In genomic region chr2:238171072-238171431, GRCh38 we compare ENCODE assay signal across 9 cellular contexts. TPM values are rescaled to one million over a fixed set of nuclear protein-coding genes. Genes with fewer than 3 reads are reported as not detected.
A peak's percentile ranks its signal among the peaks of the same experiment; 100 is the strongest.
DNase-seq lines count a peak whose midpoint lies in the region; ATAC-seq, FAIRE-seq and TF ChIP-seq lines count a peak whose summit lies in the region.
"Not testable (repeated sequence)": the region's sequence is repeated elsewhere in the genome, so short reads cannot be mapped to it uniquely, and the experiment has no call there.
"Had no signal": no experiment of that assay in that cellular context is flagged by ENCODE, and none has a peak within 500 bp of the region (broad histone marks: within the 10 kb centered on the region; RNA-seq: fewer than 3 reads in every experiment).

No MANE protein-coding gene starts in this region.

- peak overlapping the region; percentile 100 for H2BK5ac ChIP-seq in IMR-90 (ENCODE audit: low read depth, low read length, poor library complexity, severe bottlenecking)

- not testable (repeated sequence) for H3K14ac ChIP-seq in IMR-90 (replicated peaks; ENCODE audit: low read depth, low read length)

- not testable (repeated sequence) for H2AK5ac ChIP-seq in IMR-90 (ENCODE audit: low read depth, low read length)

- POLR2A ChIA-PET in IMR-90 (lab: Charles Lee; ENCODE audit: unreplicated experiment) = not testable (repeated sequence)

- not testable (repeated sequence) for H3K27me3 Mint-ChIP-seq in astrocyte (ENCODE audit: low read depth, unreplicated experiment); natural killer cell treated with Interleukin-12 subunit alpha and Interleukin-12 subunit beta and Interleukin-15 and Interleukin-18, amount 100 ng/mL, for 72 hours

- H3K4me3 ChIP-seq in IMR-90 (ENCODE audit: insufficient read depth, low read depth, low read length); RWPE2 (ENCODE audit: severe bottlenecking); astrocyte (ENCODE audit: insufficient read depth, low read depth, low read length); esophagus muscularis mucosa; upper lobe of right lung: not testable (repeated sequence)

- not testable (repeated sequence) for H2BK15ac ChIP-seq in IMR-90 (ENCODE audit: low read depth, low read length)

- H3K4me1 Mint-ChIP-seq in astrocyte (ENCODE audit: low read depth, unreplicated experiment) = peaks cover 26% of the 10 kb centered on the region
- peaks cover 33 to 45% of the 10 kb centered on the region in 2 donors for H3K4me1 Mint-ChIP-seq in natural killer cell treated with Interleukin-12 subunit alpha and Interleukin-12 subunit beta and Interleukin-15 and Interleukin-18, amount 100 ng/mL, for 72 hours (ENCODE audit: low read depth in 2 of 2)
- not testable (repeated sequence) for H3K4me1 Mint-ChIP-seq in stimulated activated effector memory CD8-positive, alpha-beta T cell treated with anti-CD3 and anti-CD28 coated beads, Interleukin-12 subunit alpha, Interleukin-12 subunit beta, amount 100 ng/mL, for 72 hours

- H3K79me2 ChIP-seq in astrocyte (ENCODE audit: insufficient read depth, low read length) = not testable (repeated sequence)

- H2BK20ac ChIP-seq in IMR-90 (ENCODE audit: low read depth, low read length) = not testable (repeated sequence)

- peaks cover 14 to 57% of the 10 kb centered on the region in 2 experiments; a peak in 3 of 4 replicates for H3K79me1 ChIP-seq in IMR-90 (ENCODE audit: low read depth in 1 of 2, low read length in 2 of 2)

- H3K36me3 ChIP-seq in IMR-90 (ENCODE audit: control insufficient read depth, insufficient read depth, low read length) (peaks cover 47% of the 10 kb centered on the region), RWPE2 (ENCODE audit: low read depth) (peaks cover 49% of the 10 kb centered on the region), astrocyte (ENCODE audit: insufficient read depth, low read length) (peaks cover 28% of the 10 kb centered on the region), esophagus muscularis mucosa (peaks cover 16 to 88% (median 81%) of the 10 kb centered on the region in 4 donors), upper lobe of right lung (peaks cover 76% of the 10 kb centered on the region)

- WGBS in IMR-90 (ENCODE audit: extremely low coverage in 2 of 2, insufficient read length in 1 of 2), 2 experiments = no CpG with 5 or more reads among the region's 5 CpGs
- WGBS in esophagus muscularis mucosa = 87% methylated on average over 5 of the region's 5 CpGs

- CTCF ChIA-PET in IMR-90 (lab: Yijun Ruan, JAX) = not testable (repeated sequence)

- H3K9me3 Mint-ChIP-seq in astrocyte (ENCODE audit: unreplicated experiment); natural killer cell treated with Interleukin-12 subunit alpha and Interleukin-12 subunit beta and Interleukin-15 and Interleukin-18, amount 100 ng/mL, for 72 hours; stimulated activated effector memory CD8-positive, alpha-beta T cell treated with anti-CD3 and anti-CD28 coated beads, Interleukin-12 subunit alpha, Interleukin-12 subunit beta, amount 100 ng/mL, for 72 hours: not testable (repeated sequence)

- DNase-seq in IMR-90; RWPE2 (ENCODE audit: low spot score); astrocyte (ENCODE audit: low read depth); esophagus muscularis mucosa (ENCODE audit: extremely low spot score); natural killer cell treated with Interleukin-12 subunit alpha and Interleukin-12 subunit beta and Interleukin-15 and Interleukin-18, amount 100 ng/mL, for 72 hours (ENCODE audit: low spot score); stimulated activated effector memory CD8-positive, alpha-beta T cell treated with anti-CD3 and anti-CD28 coated beads, Interleukin-12 subunit alpha, Interleukin-12 subunit beta, amount 100 ng/mL, for 72 hours (ENCODE audit: low spot score in 2 of 2): not testable (repeated sequence)
- DNase-seq in islet precursor cell (peak; percentile 14), upper lobe of right lung (peak; percentile 23)

- not testable (repeated sequence) for ATAC-seq in IMR-90 (ENCODE audit: low read depth); RWPE2 (ENCODE audit: low read depth); natural killer cell treated with Interleukin-12 subunit alpha and Interleukin-12 subunit beta and Interleukin-15 and Interleukin-18, amount 100 ng/mL, for 72 hours; stimulated activated effector memory CD8-positive, alpha-beta T cell treated with anti-CD3 and anti-CD28 coated beads, Interleukin-12 subunit alpha, Interleukin-12 subunit beta, amount 100 ng/mL, for 72 hours; upper lobe of right lung

- H3K36me3 Mint-ChIP-seq in astrocyte (ENCODE audit: low read depth, unreplicated experiment) = peaks cover 19% of the 10 kb centered on the region
- H3K36me3 Mint-ChIP-seq in natural killer cell treated with Interleukin-12 subunit alpha and Interleukin-12 subunit beta and Interleukin-15 and Interleukin-18, amount 100 ng/mL, for 72 hours = peaks cover 18% of the 10 kb centered on the region
- H3K36me3 Mint-ChIP-seq in stimulated activated effector memory CD8-positive, alpha-beta T cell treated with anti-CD3 and anti-CD28 coated beads, Interleukin-12 subunit alpha, Interleukin-12 subunit beta, amount 100 ng/mL, for 72 hours = peaks cover 73% of the 10 kb centered on the region

- dilution Hi-C loops in IMR-90 (cut with HindIII; ENCODE audit: low sequenced_read_pairs, unreplicated experiment) = not testable (repeated sequence)

- H3K4me3 Mint-ChIP-seq in astrocyte (ENCODE audit: unreplicated experiment); stimulated activated effector memory CD8-positive, alpha-beta T cell treated with anti-CD3 and anti-CD28 coated beads, Interleukin-12 subunit alpha, Interleukin-12 subunit beta, amount 100 ng/mL, for 72 hours: not testable (repeated sequence)
- peak overlapping the region; percentile 34 for H3K4me3 Mint-ChIP-seq in natural killer cell treated with Interleukin-12 subunit alpha and Interleukin-12 subunit beta and Interleukin-15 and Interleukin-18, amount 100 ng/mL, for 72 hours

- not testable (repeated sequence) for TF ChIP-seq POLR2A in IMR-90 (IDR thresholded peaks at IDR 0.05; ENCODE audit: low read depth, low read length); esophagus muscularis mucosa (IDR thresholded peaks at IDR 0.05; ENCODE audit: low read depth)

- TF ChIP-seq CTCF in IMR-90 (conservative IDR thresholded peaks at IDR 0.05; ENCODE audit: low read depth, low read length); RWPE2 (IDR thresholded peaks at IDR 0.05; ENCODE audit: poor library complexity, severe bottlenecking); astrocyte (IDR thresholded peaks at IDR 0.05; ENCODE audit: insufficient read depth, low read depth, low read length); esophagus muscularis mucosa (IDR thresholded peaks at IDR 0.05); upper lobe of right lung (IDR thresholded peaks at IDR 0.05): not testable (repeated sequence)

- H2AK9ac ChIP-seq in IMR-90 (replicated peaks; ENCODE audit: low read depth, low read length, poor library complexity) = not testable (repeated sequence)

- not testable (repeated sequence) for H4K20me1 ChIP-seq in IMR-90 (ENCODE audit: insufficient read depth, low read length); astrocyte (ENCODE audit: insufficient read depth, low read length)

- H3K23ac ChIP-seq in IMR-90 (ENCODE audit: low read depth, low read length) = peak overlapping the region; percentile 26; the same call in 1 of the 2 replicates

- intact Hi-C loops in IMR-90 (cut with micrococcal nuclease) = loop anchor here (10.0 kb wide), 1 partner anchor 176 kb away; no protein-coding TSS in a partner anchor
- intact Hi-C loops in esophagus muscularis mucosa (cut with DNase I); upper lobe of right lung (cut with DNase I): not testable (repeated sequence)

- peak overlapping the region; percentile 93 for H2BK120ac ChIP-seq in IMR-90 (ENCODE audit: low read depth, low read length)

- H2AFZ ChIP-seq in IMR-90 (replicated peaks; ENCODE audit: low read length, poor library complexity); astrocyte (ENCODE audit: low read depth, low read length): not testable (repeated sequence)

- H4K5ac ChIP-seq in IMR-90 (ENCODE audit: low read depth, low read length) = not testable (repeated sequence)

- in situ Hi-C loops in IMR-90 (cut with MboI; ENCODE audit: low sequenced_read_pairs) = not testable (repeated sequence)

- not testable (repeated sequence) for H3K56ac ChIP-seq in IMR-90 (ENCODE audit: extremely low read depth, insufficient read depth, low read length)

- not testable (repeated sequence) for H3K4me2 ChIP-seq in IMR-90 (ENCODE audit: low read depth, low read length); astrocyte (ENCODE audit: low read length)

- peak overlapping the region; percentile 97; the same call in 1 of the 2 replicates for H3K27ac ChIP-seq in IMR-90 (ENCODE audit: insufficient read depth, low read length)
- H3K27ac ChIP-seq in RWPE2 (ENCODE audit: poor library complexity, severe bottlenecking) = peak overlapping the region; percentile 96
- H3K27ac ChIP-seq in astrocyte (ENCODE audit: low read depth, low read length) = peak overlapping the region; percentile 98
- H3K27ac ChIP-seq in esophagus muscularis mucosa (replicated peaks in 1 of 4) = peak overlapping the region; percentile 68 to 81 (median 69)
- not testable (repeated sequence) for H3K27ac ChIP-seq in upper lobe of right lung

- H4K91ac ChIP-seq in IMR-90 (ENCODE audit: insufficient read depth, low read depth, low read length) = peak overlapping the region; percentile 90; the same call in 1 of the 2 replicates

- not testable (repeated sequence) for H3K9ac ChIP-seq in IMR-90 (ENCODE audit: low read depth, low read length); astrocyte (ENCODE audit: low read length)

- peaks cover 41% of the 10 kb centered on the region for H3K9me1 ChIP-seq in IMR-90 (ENCODE audit: insufficient read depth, low read length)

- H3K9me3 ChIP-seq in IMR-90 (ENCODE audit: control insufficient read depth, insufficient read depth, low read length); RWPE2 (ENCODE audit: severe bottlenecking); astrocyte (ENCODE audit: insufficient read depth, low read depth, low read length); esophagus muscularis mucosa; upper lobe of right lung: not testable (repeated sequence)

- not testable (repeated sequence) for FAIRE-seq in astrocyte (lab: Jason Lieb, UNC)

- not testable (repeated sequence) for TF ChIP-seq EP300 in esophagus muscularis mucosa (IDR thresholded peaks at IDR 0.05)

- H3K4me1 ChIP-seq in IMR-90 (ENCODE audit: control insufficient read depth, insufficient read depth, low read length) = peaks cover 31% of the 10 kb centered on the region
- H3K4me1 ChIP-seq in RWPE2 (ENCODE audit: insufficient read depth, poor library complexity, severe bottlenecking) = peaks cover 32% of the 10 kb centered on the region
- peaks cover 38% of the 10 kb centered on the region for H3K4me1 ChIP-seq in astrocyte (ENCODE audit: insufficient read depth, low read length)
- peaks cover 19 to 32% (median 26%) of the 10 kb centered on the region in 4 donors for H3K4me1 ChIP-seq in esophagus muscularis mucosa
- H3K4me1 ChIP-seq in upper lobe of right lung = peaks cover 19% of the 10 kb centered on the region

- peak overlapping the region; percentile 98 for H3K27ac Mint-ChIP-seq in astrocyte (ENCODE audit: unreplicated experiment)
- H3K27ac Mint-ChIP-seq in natural killer cell treated with Interleukin-12 subunit alpha and Interleukin-12 subunit beta and Interleukin-15 and Interleukin-18, amount 100 ng/mL, for 72 hours = peak overlapping the region; percentile 72 to 91
- H3K27ac Mint-ChIP-seq in stimulated activated effector memory CD8-positive, alpha-beta T cell treated with anti-CD3 and anti-CD28 coated beads, Interleukin-12 subunit alpha, Interleukin-12 subunit beta, amount 100 ng/mL, for 72 hours = peak overlapping the region; percentile 62

- peak overlapping the region; percentile 97; the same call in 1 of the 2 replicates for H3K18ac ChIP-seq in IMR-90 (ENCODE audit: low read depth, low read length)

- not testable (repeated sequence) for BruUV-seq in IMR-90 (replicated peaks; lab: Mats Ljungman, UMichigan)

- H3K4ac ChIP-seq in IMR-90 (ENCODE audit: low read depth, low read length) = peak overlapping the region; percentile 99; the same call in 1 of the 2 replicates

- TF ChIP-seq RAD21 in IMR-90 (IDR thresholded peaks at IDR 0.05; ENCODE audit: low read length) = not testable (repeated sequence)

- not testable (repeated sequence) for H3K27me3 ChIP-seq in IMR-90 (ENCODE audit: control insufficient read depth, insufficient read depth, low read length); RWPE2 (ENCODE audit: insufficient read depth, poor library complexity, severe bottlenecking); astrocyte (ENCODE audit: insufficient read depth, low read length); esophagus muscularis mucosa; upper lobe of right lung

- peak overlapping the region; percentile 33 to 69; a peak in 2 of 4 replicates for H4K8ac ChIP-seq in IMR-90 (ENCODE audit: low read depth in 2 of 2, low read length in 2 of 2)

RNA-seq across cellular contexts. Expression of gene ERFE, which starts 12.3 kb away (rescaled TPM):
- 0.56 and 1.3 TPM in 2 replicates for total RNA-seq in IMR-90 (2012; rRNA removed)
- polyA plus RNA-seq in IMR-90 (2012; rRNA removed) = 3.5 and 3.8 TPM in 2 replicates
- 1.3 and 5.0 TPM in 2 replicates for polyA plus RNA-seq in IMR-90 (2012; cell fraction: cytosol; rRNA removed)
- polyA plus RNA-seq in IMR-90 (2012; cell fraction: nucleus; rRNA removed; ENCODE audit: low replicate concordance) = 6.8 and 8.6 TPM in 2 replicates
- total RNA-seq in astrocyte = 0.60 and 1.4 TPM in 2 replicates
- total RNA-seq in esophagus muscularis mucosa = under 1 TPM in 2 of 4 donors, not detected in 2; 0.39 to 0.66 TPM
- total RNA-seq in natural killer cell treated with Interleukin-12 subunit alpha and Interleukin-12 subunit beta and Interleukin-15 and Interleukin-18, amount 100 ng/mL, for 72 hours = 1 to 10 TPM in 1 of 2 donors, under 1 TPM in 1; 0.20 to 3.8 TPM
- not detected for total RNA-seq in upper lobe of right lung
- polyA plus RNA-seq: CD8-positive, alpha-beta memory T cell had no signal

RNA-seq across cellular contexts. Expression of gene ILKAP, which starts 32.4 kb away (rescaled TPM):
- 13.3 and 15.3 TPM in 2 replicates for total RNA-seq in IMR-90 (2012; rRNA removed)
- 44.2 and 44.4 TPM in 2 replicates for polyA plus RNA-seq in IMR-90 (2012; rRNA removed)
- polyA plus RNA-seq in IMR-90 (2012; cell fraction: cytosol; rRNA removed) = 23.3 and 46.0 TPM in 2 replicates
- polyA plus RNA-seq in IMR-90 (2012; cell fraction: nucleus; rRNA removed; ENCODE audit: low replicate concordance) = 79.8 and 140 TPM in 2 replicates
- 32.3 and 35.2 TPM in 2 replicates for total RNA-seq in astrocyte
- 10 to 100 TPM; 27.3 to 36.0 (median 34.3) TPM for total RNA-seq in esophagus muscularis mucosa
- total RNA-seq in natural killer cell treated with Interleukin-12 subunit alpha and Interleukin-12 subunit beta and Interleukin-15 and Interleukin-18, amount 100 ng/mL, for 72 hours = 10 to 100 TPM; 75.8 to 99.7 TPM
- total RNA-seq in upper lobe of right lung = 47.2 TPM

RNA-seq across cellular contexts. Expression of gene KLHL30, which starts 32.6 kb away (rescaled TPM):
- total RNA-seq in IMR-90 (2012; rRNA removed) (under 0.01 TPM in 1 of 2 replicates, not detected in the other), astrocyte (0.53 and 0.59 TPM in 2 replicates), esophagus muscularis mucosa (1 to 10 TPM; 1.2 to 8.0 (median 4.4) TPM), upper lobe of right lung (0.90 TPM)
- polyA plus RNA-seq in IMR-90 (2012; rRNA removed) = 0.03 TPM in 2 replicates
- polyA plus RNA-seq in IMR-90 (2012; cell fraction: cytosol; rRNA removed) = 0.02 and 0.08 TPM in 2 replicates
- polyA plus RNA-seq in IMR-90 (2012; cell fraction: nucleus; rRNA removed; ENCODE audit: low replicate concordance) = 0.06 and 0.14 TPM in 2 replicates
- total RNA-seq in natural killer cell treated with Interleukin-12 subunit alpha and Interleukin-12 subunit beta and Interleukin-15 and Interleukin-18, amount 100 ng/mL, for 72 hours = not detected
- total RNA-seq: CD8-positive, alpha-beta memory T cell had no signal
- polyA plus RNA-seq: CD8-positive, alpha-beta memory T cell had no signal
